ENCODE assay signal across 20 cellular contexts in the genomic region with DNA sequence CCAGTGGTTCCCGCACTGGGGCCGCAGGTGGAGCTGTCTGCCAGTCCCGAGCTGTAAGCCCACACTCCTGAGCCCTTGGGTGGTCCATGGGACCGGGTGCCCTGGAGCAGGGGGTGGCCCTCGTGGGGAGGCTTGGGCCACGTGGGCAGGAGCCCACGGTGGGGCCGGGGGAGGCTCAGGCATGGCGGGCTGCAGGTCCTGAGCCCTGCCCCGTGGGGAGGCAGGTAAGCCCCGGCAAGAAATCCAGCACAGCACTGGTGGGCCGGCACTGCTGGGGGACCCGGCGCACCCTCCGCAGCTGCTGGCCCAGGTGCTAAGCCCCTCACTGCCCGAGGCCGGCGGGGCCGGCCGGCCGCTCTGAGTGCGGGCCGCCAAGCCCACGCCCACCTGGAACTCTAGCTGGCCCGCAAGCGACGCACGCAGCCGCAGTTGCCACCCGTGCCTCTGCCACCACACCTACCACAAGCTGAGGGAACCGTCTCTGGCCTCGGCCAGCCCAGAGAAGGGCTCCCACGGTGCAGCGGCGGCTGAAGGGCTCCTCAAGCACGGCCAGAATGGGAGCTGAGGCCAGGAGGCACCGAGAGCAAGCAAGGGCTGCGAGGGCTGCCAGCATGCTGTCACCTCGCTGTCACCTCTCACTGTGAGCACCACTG.
"Had no signal": no experiment of that assay in that cellular context is flagged by ENCODE, and none has a peak within 500 bp of the region (broad histone marks: within the 10 kb centered on the region; RNA-seq: fewer than 3 reads in every experiment).

No MANE protein-coding gene starts in this region.

- DNase-seq: activated B cell treated with CpG ODN at 0.5 μM for 24 hours; activated CD4-positive, alpha-beta memory T cell treated with anti-CD3 and anti-CD28 coated beads for 36 hours; activated CD4-positive, alpha-beta T cell treated with anti-CD3 and anti-CD28 coated beads for 4 hours; effector memory CD4-positive, alpha-beta T cell; foreskin keratinocyte; left colon; small intestine; stimulated activated CD4-positive, alpha-beta T cell treated with anti-CD3 and anti-CD28 coated beads, Interleukin-15, amount 100 ng/mL, for 24 hours; stimulated activated naive B cell treated with anti-CD40 and anti-IgM and Interleukin-4, amounts not matched to agents 10 μg/mL and 1 μg/mL and 100 μg/mL, for 72 hours; SW 1271; T-helper 17 cell had no signal

- H3K4me3 ChIP-seq: hepatocyte, lung, prostate gland had no signal

- FAIRE-seq: astrocyte, colon, small intestine had no signal

- H3K27me3 ChIP-seq: foreskin keratinocyte, hepatocyte, upper lobe of left lung had no signal

- H3K27ac ChIP-seq: foreskin keratinocyte had no signal

- H3K36me3 ChIP-seq: prostate gland, upper lobe of left lung had no signal

- ATAC-seq: activated naive CD4-positive, alpha-beta T cell treated with anti-CD3 and anti-CD28 coated beads, Interleukin-2, amount 50 U/mL, for 72 hours; foreskin keratinocyte; left colon; naive thymus-derived CD8-positive, alpha-beta T cell; sciatic nerve; stimulated activated naive B cell treated with anti-CD40 and anti-IgM and Interleukin-4, amounts not matched to agents 10 μg/mL and 1 μg/mL and 100 μg/mL, for 72 hours; T-helper 17 cell had no signal

- H3K9me3 ChIP-seq: prostate gland, upper lobe of left lung had no signal

- H3K4me1 ChIP-seq: prostate gland had no signal

- H2AFZ ChIP-seq: hepatocyte had no signal
